Comparison of ENCODE assay signal across 12 cellular contexts in the genomic region with DNA sequence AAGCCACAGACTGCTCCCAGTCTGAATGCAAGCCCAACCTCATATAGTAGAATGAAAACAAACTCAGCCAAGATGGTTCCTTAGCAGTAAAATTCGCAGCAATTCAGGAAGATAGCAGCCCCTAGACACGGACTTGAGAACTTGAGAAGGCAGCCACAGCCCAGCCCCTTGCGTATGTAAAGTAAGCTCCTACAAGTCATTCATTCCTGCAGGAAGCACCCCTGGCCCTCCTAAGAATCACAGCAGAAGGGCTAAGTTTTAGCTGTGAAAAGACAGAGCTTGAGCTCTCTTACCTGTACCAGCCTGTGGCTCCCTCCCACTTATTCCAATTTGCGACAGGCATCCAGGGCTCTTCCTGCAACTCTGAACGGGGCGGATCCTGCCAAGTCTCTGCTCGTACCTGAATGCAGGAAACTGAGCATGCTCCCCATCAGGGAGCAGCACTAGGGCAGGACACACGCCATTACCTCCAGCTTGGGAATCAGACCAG.
DNase-seq lines count a peak whose midpoint lies in the region; ATAC-seq, FAIRE-seq and TF ChIP-seq lines count a peak whose summit lies in the region.
"Had no signal": no experiment of that assay in that cellular context is flagged by ENCODE, and none has a peak within 500 bp of the region (broad histone marks: within the 10 kb centered on the region; RNA-seq: fewer than 3 reads in every experiment).

No MANE protein-coding gene starts in this region.

- TF ChIP-seq CTCF in breast epithelium (IDR thresholded peaks at IDR 0.05) = no peak

- ATAC-seq in GM18520 (IDR thresholded peaks at IDR 0.05; ENCODE audit: unreplicated experiment) = no peak
- ATAC-seq in GM18873 (IDR thresholded peaks at IDR 0.05; ENCODE audit: low FRiP score, unreplicated experiment) = no peak

- H3K27me3 ChIP-seq in HUES64 (ENCODE audit: insufficient read depth, low read length) (no peaks in the 10 kb centered on the region), breast epithelium (no peaks in the 10 kb centered on the region), small intestine (ENCODE audit: control insufficient read depth in 2 of 2, insufficient read depth in 2 of 2, low read length in 2 of 2) (no peaks in the 10 kb centered on the region)

- H3K4me3 ChIP-seq in HUES64 (ENCODE audit: low read length) = peak overlapping the region; percentile 23
- H3K4me3 ChIP-seq in breast epithelium = peak overlapping the region in 2 of 3 donors; percentile 39 to 45
- no peak overlapping the region for H3K4me3 ChIP-seq in small intestine (ENCODE audit: low read depth in 1 of 2, low read length in 2 of 2)

- no peak for FAIRE-seq in small intestine (lab: Jason Lieb, UNC)

- DNase-seq in breast epithelium (ENCODE audit: low spot score in 2 of 2) = peak; percentile 62 to 80
- peak; percentile 85 for DNase-seq in islet precursor cell
- DNase-seq in small intestine = peak; percentile 33
- DNase-seq in GM03348 (ENCODE audit: low spot score) = no peak
- DNase-seq in HUDEP-2 (lab: John Stamatoyannopoulos, UW; ENCODE audit: unreplicated experiment in 76 of 76) = no peak
- DNase-seq: activated CD4-positive, alpha-beta T cell treated with anti-CD3 and anti-CD28 coated beads for 48 hours; CD4-positive, alpha-beta memory T cell; HCEC 1CT; MM.1S had no signal

- no peak for TF ChIP-seq POLR2A in breast epithelium (IDR thresholded peaks at IDR 0.05)

- H3K9ac ChIP-seq in HUES64 (ENCODE audit: low read depth, low read length) = no peak overlapping the region

- intact Hi-C loops in breast epithelium (cut with DNase I; ENCODE audit: low total_unique reads) = no loop called here

- no peaks in the 10 kb centered on the region for H3K9me3 ChIP-seq in HUES64 (ENCODE audit: insufficient read depth, low read depth, low read length)
- no peaks in the 10 kb centered on the region for H3K9me3 ChIP-seq in breast epithelium
- no peaks in the 10 kb centered on the region for H3K9me3 ChIP-seq in small intestine (ENCODE audit: control insufficient read depth, low read depth)

- H3K27ac ChIP-seq in HUES64 (ENCODE audit: low read depth, low read length) (peak overlapping the region; percentile 76), breast epithelium (peak overlapping the region; percentile 74 to 77), small intestine (ENCODE audit: low read depth in 1 of 2, low read length in 1 of 2) (no peak overlapping the region)

- 4% methylated on average over 8 of the region's 8 CpGs for WGBS in HUES64
- 27 to 47% (median 47%) methylated on average over 8 of the region's 8 CpGs for WGBS in small intestine, 3 donors

- H3K4me1 ChIP-seq in HUES64 (ENCODE audit: insufficient read depth, low read length) = peaks cover 32% of the 10 kb centered on the region
- no peaks in the 10 kb centered on the region for H3K4me1 ChIP-seq in breast epithelium
- H3K4me1 ChIP-seq in small intestine (ENCODE audit: control insufficient read depth in 2 of 2, insufficient read depth in 1 of 2, low read depth in 1 of 2, low read length in 1 of 2) = no peaks in the 10 kb centered on the region

- no peaks in the 10 kb centered on the region for H3K36me3 ChIP-seq in HUES64 (ENCODE audit: insufficient read depth, low read length)
- H3K36me3 ChIP-seq in breast epithelium = no peaks in the 10 kb centered on the region
- no peaks in the 10 kb centered on the region for H3K36me3 ChIP-seq in small intestine (ENCODE audit: control insufficient read depth in 2 of 2, insufficient read depth in 2 of 2, low read length in 2 of 2)

Comparison
In these comparisons a context has a peak if more than half of its experiments do, and no peak if none do; other contexts are left out.
1. H3K27ac ChIP-seq: peak in HUES64 (single experiment) and breast epithelium (2 of 2); none in small intestine (0 of 2).
2. H3K4me3 ChIP-seq: peak in HUES64 (single experiment) and breast epithelium (2 of 3); none in small intestine (0 of 2).
3. DNase-seq: peak in breast epithelium (2 of 2), islet precursor cell (single experiment) and small intestine (single experiment); none in GM03348 (single experiment) and HUDEP-2 (0 of 76).